ENCODE assay signal across 9 cellular contexts in genomic region chr14:50599700-50600444, GRCh38. TPM values are rescaled to one million over a fixed set of nuclear protein-coding genes. Genes with fewer than 3 reads are reported as not detected.
DNase-seq lines count a peak whose midpoint lies in the region; ATAC-seq and TF ChIP-seq lines count a peak whose summit lies in the region.
"Had no signal": no experiment of that assay in that cellular context is flagged by ENCODE, and none has a peak within 500 bp of the region (broad histone marks: within the 10 kb centered on the region; RNA-seq: fewer than 3 reads in every experiment).

No MANE protein-coding gene starts in this region.

- H3K27ac ChIP-seq in WERI-Rb-1, result peak overlapping the region; percentile 31; the same call in 1 of the 2 replicates

- ATAC-seq in left ventricle myocardium superior, result peak; percentile 54
- ATAC-seq in stimulated activated memory B cell treated with anti-CD40 and anti-IgM and Interleukin-4, amounts not matched to agents 10 μg/mL and 1 μg/mL and 100 μg/mL, for 72 hours, result peak; percentile 50
- ATAC-seq: naive thymus-derived CD4-positive, alpha-beta T cell had no signal

- no peaks in the 10 kb centered on the region for H3K36me3 Mint-ChIP-seq in stimulated activated memory B cell treated with anti-CD40 and anti-IgM and Interleukin-4, amounts not matched to agents 10 μg/mL and 1 μg/mL and 100 μg/mL, for 72 hours
- H3K36me3 Mint-ChIP-seq: naive thymus-derived CD4-positive, alpha-beta T cell had no signal

- H3K27me3 Mint-ChIP-seq in stimulated activated memory B cell treated with anti-CD40 and anti-IgM and Interleukin-4, amounts not matched to agents 10 μg/mL and 1 μg/mL and 100 μg/mL, for 72 hours, result no peaks in the 10 kb centered on the region

- intact Hi-C loops in left ventricle myocardium superior (cut with micrococcal nuclease), result loop anchor here (5.0 kb wide), 1 partner anchor 177 kb away; no protein-coding TSS in a partner anchor

- H3K4me3 Mint-ChIP-seq in stimulated activated memory B cell treated with anti-CD40 and anti-IgM and Interleukin-4, amounts not matched to agents 10 μg/mL and 1 μg/mL and 100 μg/mL, for 72 hours, result no peak overlapping the region
- H3K4me3 Mint-ChIP-seq: naive thymus-derived CD4-positive, alpha-beta T cell had no signal

- TF ChIP-seq EP300 in Ishikawa (IDR thresholded peaks at IDR 0.05; ENCODE audit: borderline replicate concordance), result no peak

- peak; percentile 73 for TF ChIP-seq RAD21 in Ishikawa (IDR thresholded peaks at IDR 0.05; ENCODE audit: low read depth)

- DNase-seq in DMS153 treated with DMSO at 0.1 percent for 48 hours (lab: John Stamatoyannopoulos, UW; ENCODE audit: unreplicated experiment) (peak; percentile 5), WERI-Rb-1 (no peak), left ventricle myocardium superior (no peak), epidermal melanocyte (ENCODE audit: insufficient read length, low spot score) (no peak), NCI-H446 (lab: John Stamatoyannopoulos, UW) (no peak)
- no peak for DNase-seq in stimulated activated CD4-positive, alpha-beta T cell treated with anti-CD3 and anti-CD28 coated beads, Interleukin-4, amount 100 ng/mL, for 1 hour

- H3K36me3 ChIP-seq in WERI-Rb-1, result no peaks in the 10 kb centered on the region

- H3K9me3 ChIP-seq in WERI-Rb-1 (ENCODE audit: severe bottlenecking), result no peaks in the 10 kb centered on the region

- H3K4me3 ChIP-seq in WERI-Rb-1 (ENCODE audit: low read depth, low read length), result no peak overlapping the region

- peak; percentile 46 for TF ChIP-seq CTCF in WERI-Rb-1 (IDR thresholded peaks at IDR 0.05; ENCODE audit: low read depth, low read length)

- H3K4me1 Mint-ChIP-seq in stimulated activated memory B cell treated with anti-CD40 and anti-IgM and Interleukin-4, amounts not matched to agents 10 μg/mL and 1 μg/mL and 100 μg/mL, for 72 hours, result no peaks in the 10 kb centered on the region

- H3K27ac Mint-ChIP-seq in stimulated activated memory B cell treated with anti-CD40 and anti-IgM and Interleukin-4, amounts not matched to agents 10 μg/mL and 1 μg/mL and 100 μg/mL, for 72 hours, result no peak overlapping the region
- H3K27ac Mint-ChIP-seq: naive thymus-derived CD4-positive, alpha-beta T cell had no signal

- H3K27me3 ChIP-seq in WERI-Rb-1 (ENCODE audit: insufficient read depth, low read depth, severe bottlenecking), result no peaks in the 10 kb centered on the region

- H3K9me3 Mint-ChIP-seq in stimulated activated memory B cell treated with anti-CD40 and anti-IgM and Interleukin-4, amounts not matched to agents 10 μg/mL and 1 μg/mL and 100 μg/mL, for 72 hours, result no peaks in the 10 kb centered on the region
- H3K9me3 Mint-ChIP-seq: naive thymus-derived CD4-positive, alpha-beta T cell had no signal

TF ChIP-seq in Ishikawa, 13 proteins besides CTCF, POLR2A, EP300 and RAD21:
- TF ChIP-seq TEAD4 (IDR thresholded peaks at IDR 0.05), result no peak
- no peak for TF ChIP-seq REST (IDR thresholded peaks at IDR 0.05; ENCODE audit: low read depth)
- no peak for TF ChIP-seq FOXM1 (IDR thresholded peaks at IDR 0.05; ENCODE audit: borderline replicate concordance, low read depth)
- TF ChIP-seq YY1 (IDR thresholded peaks at IDR 0.05; ENCODE audit: low read depth), result no peak
- TF ChIP-seq ZBTB7A (IDR thresholded peaks at IDR 0.05; ENCODE audit: low read depth), result no peak
- TF ChIP-seq CREB1 (IDR thresholded peaks at IDR 0.05; ENCODE audit: low read depth), result no peak

RNA-seq across cellular contexts. Expression of gene ATL1, which starts 39.9 kb away (rescaled TPM):
- 1.0 TPM for total RNA-seq in left ventricle myocardium superior
